9 cellular contexts compared by ENCODE assay signal in genomic region chr17:74452841-74453661, GRCh38.
DNase-seq lines count a peak whose midpoint lies in the region; ATAC-seq lines count a peak whose summit lies in the region.
"Had no signal": no experiment of that assay in that cellular context is flagged by ENCODE, and none has a peak within 500 bp of the region (broad histone marks: within the 10 kb centered on the region; RNA-seq: fewer than 3 reads in every experiment).

No MANE protein-coding gene starts in this region.

- ATAC-seq in activated naive CD8-positive, alpha-beta T cell treated with anti-CD3 and anti-CD28 coated beads, Interleukin-2, amount 50 U/mL, for 24 hours = no peak

- no peaks in the 10 kb centered on the region for H3K9me3 Mint-ChIP-seq in activated naive CD8-positive, alpha-beta T cell treated with anti-CD3 and anti-CD28 coated beads, Interleukin-2, amount 50 U/mL, for 24 hours

- H3K27ac ChIP-seq in layer of hippocampus (ENCODE audit: low read depth, low read length) (peak overlapping the region; percentile 91), stomach smooth muscle (ENCODE audit: low read length) (peak overlapping the region; percentile 60)
- H3K27ac ChIP-seq: foreskin keratinocyte had no signal

- peak overlapping the region in 1 of 2 donors; percentile 70 for H3K4me3 ChIP-seq in stomach smooth muscle (ENCODE audit: low read length in 2 of 2)

- H3K4me1 ChIP-seq in stomach smooth muscle (ENCODE audit: control insufficient read depth, insufficient read depth, low read length) = peaks cover 29% of the 10 kb centered on the region
- H3K4me1 ChIP-seq: foreskin keratinocyte had no signal

- H3K4me3 Mint-ChIP-seq in activated naive CD8-positive, alpha-beta T cell treated with anti-CD3 and anti-CD28 coated beads, Interleukin-2, amount 50 U/mL, for 24 hours = peak overlapping the region; percentile 1

- no peaks in the 10 kb centered on the region for H3K36me3 Mint-ChIP-seq in activated naive CD8-positive, alpha-beta T cell treated with anti-CD3 and anti-CD28 coated beads, Interleukin-2, amount 50 U/mL, for 24 hours (ENCODE audit: low read depth)

- H3K27me3 ChIP-seq in layer of hippocampus (ENCODE audit: control insufficient read depth, insufficient read depth, low read length) (no peaks in the 10 kb centered on the region), stomach smooth muscle (ENCODE audit: control insufficient read depth in 1 of 2, insufficient read depth in 2 of 2, low read length in 2 of 2) (no peaks in the 10 kb centered on the region)

- H3K9ac ChIP-seq in stomach smooth muscle (ENCODE audit: low read length in 2 of 2) = peak overlapping the region; percentile 60 to 72

- peaks cover 16% of the 10 kb centered on the region for H3K4me1 Mint-ChIP-seq in activated naive CD8-positive, alpha-beta T cell treated with anti-CD3 and anti-CD28 coated beads, Interleukin-2, amount 50 U/mL, for 24 hours

- H3K27me3 Mint-ChIP-seq in activated naive CD8-positive, alpha-beta T cell treated with anti-CD3 and anti-CD28 coated beads, Interleukin-2, amount 50 U/mL, for 24 hours = peaks cover 4% of the 10 kb centered on the region

- no peaks in the 10 kb centered on the region for H3K9me3 ChIP-seq in stomach smooth muscle (ENCODE audit: control insufficient read depth in 2 of 2, low read length in 2 of 2)

- no peaks in the 10 kb centered on the region for H3K36me3 ChIP-seq in stomach smooth muscle (ENCODE audit: control insufficient read depth in 2 of 2, insufficient read depth in 2 of 2, low read length in 2 of 2)

- no peak overlapping the region for H3K27ac Mint-ChIP-seq in activated naive CD8-positive, alpha-beta T cell treated with anti-CD3 and anti-CD28 coated beads, Interleukin-2, amount 50 U/mL, for 24 hours

- DNase-seq in NCI-H1105 treated with DMSO at 0.1 percent for 48 hours (lab: John Stamatoyannopoulos, UW) (peak; percentile 11), NCI-H1105 (lab: John Stamatoyannopoulos, UW) (no peak), NCI-H524 treated with DMSO at 0.1 percent for 48 hours (lab: John Stamatoyannopoulos, UW) (no peak), kidney glomerular epithelial cell (lab: John Stamatoyannopoulos, UW) (no peak), SIG-M5 (lab: John Stamatoyannopoulos, UW) (no peak)
- DNase-seq in activated naive CD8-positive, alpha-beta T cell treated with anti-CD3 and anti-CD28 coated beads, Interleukin-2, amount 50 U/mL, for 24 hours = no peak
